ENCODE assay signal across 21 cellular contexts in genomic region chr6:30341728-30342127, GRCh38.
"Had no signal": no experiment of that assay in that cellular context is flagged by ENCODE, and none has a peak within 500 bp of the region (broad histone marks: within the 10 kb centered on the region; RNA-seq: fewer than 3 reads in every experiment).

No MANE protein-coding gene starts in this region.

- H3K27ac Mint-ChIP-seq: mesothelial cell of epicardium had no signal

- H3K4me3 Mint-ChIP-seq: mesothelial cell of epicardium had no signal

- H3K27me3 Mint-ChIP-seq: naive B cell had no signal

- H3K9me3 Mint-ChIP-seq: mesothelial cell of epicardium, naive B cell had no signal

- DNase-seq: dermis blood vessel endothelial cell; dorsolateral prefrontal cortex; effector CD4-positive, alpha-beta T cell; effector memory CD4-positive, alpha-beta T cell; erythroblast; esophagus squamous epithelium; foreskin fibroblast; foreskin melanocyte; gastrocnemius medialis; glutamatergic neuron; head of caudate nucleus; heart right ventricle; hippocampal formation; left cardiac atrium; left lung; left ventricle myocardium superior; lower lobe of right lung; mesenchymal stem cell; mucosa of descending colon; naive B cell had no signal
